20 cellular contexts compared by ENCODE assay signal in the genomic region with DNA sequence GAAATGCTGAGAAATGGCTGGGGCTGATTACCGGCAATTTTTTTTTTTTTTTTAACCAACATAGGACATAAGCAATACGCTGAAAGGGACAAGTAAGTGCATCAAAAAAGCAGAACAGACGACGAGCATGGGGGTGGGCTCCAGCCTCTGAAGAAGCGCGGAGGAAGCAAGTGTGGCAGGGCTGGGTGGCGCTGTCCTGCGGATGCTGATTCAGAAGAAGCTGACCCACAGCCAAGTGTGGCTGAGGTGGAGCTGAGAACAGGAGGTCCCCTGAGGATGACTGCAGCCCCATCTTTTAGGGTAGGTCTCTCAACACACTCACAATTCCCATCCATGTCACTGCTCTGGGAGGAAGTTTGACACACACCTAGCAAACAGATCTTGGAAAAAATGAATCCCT.
A peak's percentile ranks its signal among the peaks of the same experiment; 100 is the strongest.
DNase-seq lines count a peak whose midpoint lies in the region; ATAC-seq and TF ChIP-seq lines count a peak whose summit lies in the region.
"Had no signal": no experiment of that assay in that cellular context is flagged by ENCODE, and none has a peak within 500 bp of the region (broad histone marks: within the 10 kb centered on the region; RNA-seq: fewer than 3 reads in every experiment).

No MANE protein-coding gene starts in this region.

- intact Hi-C loops in left cardiac atrium (cut with DNase I) (loop anchor here in 1 of 2 donors (5.0 kb wide), 1 partner anchor 52 kb away; no protein-coding TSS in a partner anchor), Right ventricle myocardium inferior (cut with DNase I) (no loop called here), ovary (cut with DNase I) (no loop called here), uterus (cut with DNase I; ENCODE audit: low total_unique reads) (no loop called here)

- 79 to 91% methylated on average over 8 of the region's 8 CpGs for WGBS in gastroesophageal sphincter (ENCODE audit: low coverage in 1 of 2), 2 donors
- WGBS in ovary, 3 donors = 87 to 92% (median 91%) methylated on average over 8 of the region's 8 CpGs

- peak overlapping the region in 3 of 4 donors; percentile 81 to 86 (median 82) for H3K27ac ChIP-seq in gastroesophageal sphincter
- peak overlapping the region in 1 of 2 donors; percentile 8 for H3K27ac ChIP-seq in ovary
- peak overlapping the region; percentile 70 to 77 for H3K27ac ChIP-seq in uterus
- no peak overlapping the region for H3K27ac ChIP-seq in WERI-Rb-1
- H3K27ac ChIP-seq: colonic mucosa, parathyroid adenoma had no signal

- no peak for TF ChIP-seq CTCF in gastroesophageal sphincter (IDR thresholded peaks at IDR 0.05)
- no peak for TF ChIP-seq CTCF in ovary (IDR thresholded peaks at IDR 0.05)
- no peak for TF ChIP-seq CTCF in uterus (IDR thresholded peaks at IDR 0.05)
- no peak for TF ChIP-seq CTCF in WERI-Rb-1 (IDR thresholded peaks at IDR 0.05; ENCODE audit: low read depth, low read length)

- ATAC-seq in left cardiac atrium = peak in 1 of 2 donors; percentile 35
- ATAC-seq in Right ventricle myocardium inferior = no peak
- no peak for ATAC-seq in gastroesophageal sphincter
- ATAC-seq: activated naive CD8-positive, alpha-beta T cell treated with anti-CD3 and anti-CD28 coated beads, Interleukin-2, amount 50 U/mL, for 24 hours; stimulated activated naive CD8-positive, alpha-beta T cell treated with anti-CD3 and anti-CD28 coated beads, Interleukin-15, amount 100 ng/mL, for 72 hours had no signal

- DNase-seq in left cardiac atrium = peak; percentile 49
- no peak for DNase-seq in Right ventricle myocardium inferior (ENCODE audit: missing footprints)
- DNase-seq in ovary = peak in 3 of 5 donors; percentile 28 to 44 (median 33)
- DNase-seq in uterus = no peak
- DNase-seq in NCI-H2107 (lab: John Stamatoyannopoulos, UW) = no peak
- DNase-seq in NCI-H1417 treated with DMSO at 0.1 percent for 48 hours (lab: John Stamatoyannopoulos, UW) = no peak
- no peak for DNase-seq in WERI-Rb-1
- DNase-seq: 8988T; activated CD4-positive, alpha-beta T cell treated with anti-CD3 and anti-CD28 coated beads, Interleukin-2, amount 10 ng/mL, durations not matched to agents 24 days and 14 days; activated naive CD8-positive, alpha-beta T cell treated with anti-CD3 and anti-CD28 coated beads, Interleukin-2, amount 50 U/mL, for 24 hours; brain microvascular endothelial cell; colonic mucosa; NCI-H1694 treated with DMSO at 0.1 percent for 48 hours; NCI-H748 treated with DMSO at 0.1 percent for 48 hours; SHP77 treated with DMSO at 0.1 percent for 48 hours; stimulated activated CD4-positive, alpha-beta T cell treated with anti-CD3 and anti-CD28 coated beads, Interleukin-4, amount 100 ng/mL, for 24 hours; stimulated activated naive CD8-positive, alpha-beta T cell treated with anti-CD3 and anti-CD28 coated beads, Interleukin-15, amount 100 ng/mL, for 72 hours had no signal

- no peaks in the 10 kb centered on the region for H3K9me3 ChIP-seq in gastroesophageal sphincter
- H3K9me3 ChIP-seq in ovary = no peaks in the 10 kb centered on the region
- H3K9me3 ChIP-seq in uterus = no peaks in the 10 kb centered on the region
- H3K9me3 ChIP-seq in WERI-Rb-1 (ENCODE audit: severe bottlenecking) = no peaks in the 10 kb centered on the region
- H3K9me3 ChIP-seq: colonic mucosa had no signal

- TF ChIP-seq EP300 in gastroesophageal sphincter (IDR thresholded peaks at IDR 0.05) (no peak), ovary (IDR thresholded peaks at IDR 0.05) (no peak)

- no peak overlapping the region for H3K4me3 ChIP-seq in gastroesophageal sphincter
- no peak overlapping the region for H3K4me3 ChIP-seq in ovary
- H3K4me3 ChIP-seq in uterus = no peak overlapping the region
- no peak overlapping the region for H3K4me3 ChIP-seq in WERI-Rb-1 (ENCODE audit: low read depth, low read length)
- H3K4me3 ChIP-seq: colonic mucosa, lung had no signal

- TF ChIP-seq POLR2A in gastroesophageal sphincter (IDR thresholded peaks at IDR 0.05) (no peak), ovary (IDR thresholded peaks at IDR 0.05) (no peak), uterus (IDR thresholded peaks at IDR 0.05) (no peak)

- no peaks in the 10 kb centered on the region for H3K27me3 ChIP-seq in gastroesophageal sphincter
- no peaks in the 10 kb centered on the region for H3K27me3 ChIP-seq in ovary
- H3K27me3 ChIP-seq in uterus = no peaks in the 10 kb centered on the region
- H3K27me3 ChIP-seq in WERI-Rb-1 (ENCODE audit: insufficient read depth, low read depth, severe bottlenecking) = no peaks in the 10 kb centered on the region
- H3K27me3 ChIP-seq: brain microvascular endothelial cell, colonic mucosa had no signal

- peaks cover 12 to 87% (median 52%) of the 10 kb centered on the region in 3 donors for H3K4me1 ChIP-seq in gastroesophageal sphincter
- peaks cover 34% of the 10 kb centered on the region for H3K4me1 ChIP-seq in ovary (ENCODE audit: insufficient read depth)
- peaks cover 0 to 24% of the 10 kb centered on the region in 2 donors for H3K4me1 ChIP-seq in uterus
- H3K4me1 ChIP-seq: parathyroid adenoma had no signal

- H3K36me3 ChIP-seq in gastroesophageal sphincter (no peaks in the 10 kb centered on the region), ovary (no peaks in the 10 kb centered on the region), uterus (no peaks in the 10 kb centered on the region), WERI-Rb-1 (peaks cover 3% of the 10 kb centered on the region; the same call in 1 of the 2 replicates)
- H3K36me3 ChIP-seq: brain microvascular endothelial cell, colonic mucosa had no signal

Comparison
In these comparisons a context has a peak if more than half of its experiments do, and no peak if none do; other contexts are left out.
1. DNase-seq: peak in left cardiac atrium (single experiment) and ovary (3 of 5); none in Right ventricle myocardium inferior (single experiment), uterus (0 of 2), NCI-H2107 (single experiment), NCI-H1417 treated with DMSO at 0.1 percent for 48 hours (single experiment) and WERI-Rb-1 (single experiment).